16 cellular contexts compared by ENCODE assay signal in the genomic region with DNA sequence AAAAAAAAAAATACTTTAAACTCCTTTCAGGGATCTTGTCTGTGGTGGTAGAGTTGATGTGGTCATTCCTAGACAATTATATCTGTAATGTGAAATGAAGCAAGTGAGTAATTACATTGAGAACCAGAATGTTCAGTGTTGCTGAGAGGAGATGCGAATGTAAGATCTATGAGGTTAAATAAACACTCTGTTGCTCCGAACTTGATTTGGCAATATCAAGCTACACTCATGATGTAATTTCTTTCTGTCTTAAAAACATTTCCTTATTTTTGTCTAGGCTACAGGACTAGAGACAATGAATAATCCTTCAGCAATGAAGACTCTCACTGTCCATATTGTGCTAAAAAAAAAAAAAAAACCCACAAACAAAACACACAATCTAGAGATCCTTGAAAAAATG.
A peak's percentile ranks its signal among the peaks of the same experiment; 100 is the strongest.
DNase-seq lines count a peak whose midpoint lies in the region; ATAC-seq and TF ChIP-seq lines count a peak whose summit lies in the region.
"Had no signal": no experiment of that assay in that cellular context is flagged by ENCODE, and none has a peak within 500 bp of the region (broad histone marks: within the 10 kb centered on the region; RNA-seq: fewer than 3 reads in every experiment).

No MANE protein-coding gene starts in this region.

- H3K9me3 ChIP-seq in osteoblast (ENCODE audit: low read depth, low read length) (no peaks in the 10 kb centered on the region), neural progenitor cell (ENCODE audit: low read depth) (no peaks in the 10 kb centered on the region)
- H3K9me3 ChIP-seq: BE2C had no signal

- H3K4me1 ChIP-seq in osteoblast (ENCODE audit: insufficient read depth, low read length) (peaks cover 6% of the 10 kb centered on the region), neural progenitor cell (no peaks in the 10 kb centered on the region)
- H3K4me1 ChIP-seq: BE2C had no signal

- intact Hi-C loops in lower leg skin (cut with DNase I; ENCODE audit: low total_unique reads) = no loop called here

- H2AFZ ChIP-seq in osteoblast (ENCODE audit: low read length) (peak overlapping the region; percentile 50), neural progenitor cell (replicated peaks) (no peak overlapping the region)

- TF ChIP-seq CTCF in osteoblast (IDR thresholded peaks at IDR 0.05; ENCODE audit: extremely low read depth, low read depth, low read length) (no peak), neural progenitor cell (IDR thresholded peaks at IDR 0.05) (no peak), lower leg skin (IDR thresholded peaks at IDR 0.05) (no peak)

- H3K4me2 ChIP-seq in osteoblast (ENCODE audit: insufficient read depth, low read length) (peak overlapping the region; percentile 48), neural progenitor cell (no peak overlapping the region)

- DNase-seq in EL (peak; percentile 44), amniotic epithelial cell (ENCODE audit: low read depth) (peak; percentile 99), fibroblast of peridontal ligament (ENCODE audit: extremely low read depth) (peak; percentile 9), osteoblast (ENCODE audit: insufficient read length, low spot score, missing footprints) (peak; percentile 85), ureter (ENCODE audit: low spot score) (no peak), neural progenitor cell (ENCODE audit: low spot score) (no peak), lower leg skin (ENCODE audit: low spot score in 2 of 2) (no peak)
- DNase-seq in stimulated activated naive CD8-positive, alpha-beta T cell treated with anti-CD3 and anti-CD28 coated beads, Interleukin-15, amount 100 ng/mL, for 72 hours = no peak
- DNase-seq: activated naive CD4-positive, alpha-beta T cell; BE2C; effector memory CD8-positive, alpha-beta T cell; NCI-H1694; NCI-H446; SHP77 treated with DMSO at 0.1 percent for 48 hours had no signal

- H3K4me3 ChIP-seq in osteoblast (ENCODE audit: insufficient read depth, low read length) = no peak overlapping the region
- H3K4me3 ChIP-seq in neural progenitor cell = no peak overlapping the region
- no peak overlapping the region for H3K4me3 ChIP-seq in lower leg skin (ENCODE audit: low read depth, poor library complexity, severe bottlenecking)

- H3K9me3 Mint-ChIP-seq in stimulated activated naive CD8-positive, alpha-beta T cell treated with anti-CD3 and anti-CD28 coated beads, Interleukin-15, amount 100 ng/mL, for 72 hours = peaks cover 0 to 5% of the 10 kb centered on the region in 2 donors
- peaks cover 7% of the 10 kb centered on the region for H3K9me3 Mint-ChIP-seq in neural progenitor cell

- H3K4me3 Mint-ChIP-seq in stimulated activated naive CD8-positive, alpha-beta T cell treated with anti-CD3 and anti-CD28 coated beads, Interleukin-15, amount 100 ng/mL, for 72 hours = no peak overlapping the region
- H3K4me3 Mint-ChIP-seq in neural progenitor cell = no peak overlapping the region
- H3K4me3 Mint-ChIP-seq: effector memory CD8-positive, alpha-beta T cell; T-helper 2 cell treated with Interferon-gamma antibody and Interleukin-4, amounts not matched to agents 5 μg/mL and 100 μg/mL, for 36 hours had no signal

- 68 to 73% methylated on average over 2 of the region's 2 CpGs for WGBS in lower leg skin, 2 donors

- H3K79me2 ChIP-seq in osteoblast (ENCODE audit: insufficient read depth, low read length) (no peaks in the 10 kb centered on the region), neural progenitor cell (ENCODE audit: low read depth) (no peaks in the 10 kb centered on the region)

- no peaks in the 10 kb centered on the region for H3K36me3 Mint-ChIP-seq in neural progenitor cell

- no peak overlapping the region for H3K27ac Mint-ChIP-seq in stimulated activated naive CD8-positive, alpha-beta T cell treated with anti-CD3 and anti-CD28 coated beads, Interleukin-15, amount 100 ng/mL, for 72 hours
- no peak overlapping the region for H3K27ac Mint-ChIP-seq in neural progenitor cell
- H3K27ac Mint-ChIP-seq: effector memory CD8-positive, alpha-beta T cell; progenitor cell of endocrine pancreas; T-helper 2 cell treated with Interferon-gamma antibody and Interleukin-4, amounts not matched to agents 5 μg/mL and 100 μg/mL, for 36 hours had no signal

- H3K27me3 ChIP-seq in osteoblast (ENCODE audit: insufficient read depth, low read length) = no peaks in the 10 kb centered on the region
- no peaks in the 10 kb centered on the region for H3K27me3 ChIP-seq in neural progenitor cell
- H3K27me3 ChIP-seq: BE2C had no signal

- H3K27me3 Mint-ChIP-seq in stimulated activated naive CD8-positive, alpha-beta T cell treated with anti-CD3 and anti-CD28 coated beads, Interleukin-15, amount 100 ng/mL, for 72 hours = no peaks in the 10 kb centered on the region
- no peaks in the 10 kb centered on the region for H3K27me3 Mint-ChIP-seq in neural progenitor cell (ENCODE audit: insufficient read depth, low read depth)
- H3K27me3 Mint-ChIP-seq: effector memory CD8-positive, alpha-beta T cell; progenitor cell of endocrine pancreas had no signal

- TF ChIP-seq POLR2A in lower leg skin (IDR thresholded peaks at IDR 0.05) = no peak

- H4K20me1 ChIP-seq in osteoblast (ENCODE audit: insufficient read depth, low read length) (no peaks in the 10 kb centered on the region), neural progenitor cell (ENCODE audit: low read depth) (no peaks in the 10 kb centered on the region)

- no peaks in the 10 kb centered on the region for H3F3A ChIP-seq in neural progenitor cell (ENCODE audit: low read depth)

- no peak for ATAC-seq in stimulated activated naive CD8-positive, alpha-beta T cell treated with anti-CD3 and anti-CD28 coated beads, Interleukin-15, amount 100 ng/mL, for 72 hours
- ATAC-seq: effector memory CD8-positive, alpha-beta T cell had no signal

- no peaks in the 10 kb centered on the region for H3K4me1 Mint-ChIP-seq in stimulated activated naive CD8-positive, alpha-beta T cell treated with anti-CD3 and anti-CD28 coated beads, Interleukin-15, amount 100 ng/mL, for 72 hours
- peaks cover under 1% of the 10 kb centered on the region for H3K4me1 Mint-ChIP-seq in neural progenitor cell

- no peak overlapping the region for H3K9ac ChIP-seq in neural progenitor cell

- H3K36me3 ChIP-seq in osteoblast (ENCODE audit: insufficient read depth, low read length) (no peaks in the 10 kb centered on the region), neural progenitor cell (no peaks in the 10 kb centered on the region)
- H3K36me3 ChIP-seq: BE2C had no signal

- H3K27ac ChIP-seq in osteoblast (ENCODE audit: low read depth, low read length) = peak overlapping the region; percentile 46
- H3K27ac ChIP-seq in neural progenitor cell = no peak overlapping the region

Comparison
In these comparisons a context has a peak if more than half of its experiments do, and no peak if none do; other contexts are left out.
1. DNase-seq: peak in EL (single experiment), amniotic epithelial cell (single experiment), fibroblast of peridontal ligament (single experiment) and osteoblast (single experiment); none in ureter (single experiment), stimulated activated naive CD8-positive, alpha-beta T cell treated with anti-CD3 and anti-CD28 coated beads, Interleukin-15, amount 100 ng/mL, for 72 hours (0 of 2), neural progenitor cell (single experiment) and lower leg skin (0 of 2).